Comparison of ENCODE assay signal across 8 cellular contexts in the genomic region with DNA sequence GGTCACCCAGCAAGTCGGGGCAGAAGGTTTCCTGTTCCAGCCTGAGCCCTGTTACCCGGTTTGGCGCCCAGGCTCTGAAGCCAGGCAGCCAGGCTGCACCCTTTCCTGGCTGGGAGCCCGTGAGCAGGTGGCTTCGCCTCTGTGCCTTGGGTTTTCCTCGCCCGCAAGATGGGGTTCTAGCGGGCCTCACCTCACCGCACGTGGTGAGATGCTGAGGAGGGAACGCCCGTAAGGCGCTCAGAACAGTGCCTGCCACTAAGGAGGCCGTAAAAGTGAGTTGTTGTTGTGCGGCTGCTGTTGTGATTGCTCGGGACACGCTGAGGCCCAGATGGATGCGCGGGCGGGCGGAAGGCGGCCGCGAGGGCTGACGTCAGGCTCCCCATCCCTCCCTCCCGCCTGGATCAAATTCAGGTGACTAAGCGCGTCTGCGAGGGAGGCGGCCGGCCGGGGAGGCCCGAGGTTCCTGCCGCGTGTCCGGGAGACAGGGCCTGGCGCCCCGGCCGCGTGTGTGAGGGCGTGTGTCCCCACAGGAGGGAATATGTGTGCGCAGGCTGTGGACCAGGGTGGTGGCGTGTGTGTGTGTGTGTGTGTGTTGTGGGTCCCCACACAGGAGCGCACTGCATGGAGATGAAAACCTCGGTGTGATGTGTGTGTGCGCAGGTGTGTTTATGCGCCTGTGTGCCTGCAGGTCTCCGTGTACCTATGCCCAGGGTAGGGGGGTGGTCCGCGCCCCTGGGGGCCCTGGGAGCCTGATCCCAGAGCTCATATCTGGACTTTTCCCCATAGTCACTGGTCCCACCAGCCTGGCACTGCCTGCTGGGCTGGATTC. TPM values are rescaled to one million over a fixed set of nuclear protein-coding genes. Genes with fewer than 3 reads are reported as not detected.
DNase-seq lines count a peak whose midpoint lies in the region; ATAC-seq and TF ChIP-seq lines count a peak whose summit lies in the region.

No MANE protein-coding gene starts in this region.

- intact Hi-C loops in left ventricle myocardium inferior (cut with micrococcal nuclease), result no loop called here

- TF ChIP-seq CTCF in WERI-Rb-1 (IDR thresholded peaks at IDR 0.05; ENCODE audit: low read depth, low read length) (no peak), left ventricle myocardium inferior (IDR thresholded peaks at IDR 0.05; ENCODE audit: borderline replicate concordance) (no peak), GM10266 (IDR thresholded peaks at IDR 0.05; ENCODE audit: control insufficient read depth, insufficient read depth, low read depth, missing control alignments) (no peak)

- H3K4me1 ChIP-seq in left ventricle myocardium inferior (peaks cover 82% of the 10 kb centered on the region), skeletal muscle satellite cell (ENCODE audit: control insufficient read depth, insufficient read depth, low read length) (peaks cover 74% of the 10 kb centered on the region)

- H3K9me3 ChIP-seq in WERI-Rb-1 (ENCODE audit: severe bottlenecking), result no peaks in the 10 kb centered on the region
- no peaks in the 10 kb centered on the region for H3K9me3 ChIP-seq in left ventricle myocardium inferior (replicated peaks)
- H3K9me3 ChIP-seq in skeletal muscle satellite cell (replicated peaks; ENCODE audit: low read length), result no peaks in the 10 kb centered on the region

- H3K36me3 ChIP-seq in WERI-Rb-1 (peaks cover 26% of the 10 kb centered on the region), left ventricle myocardium inferior (peaks cover 18% of the 10 kb centered on the region), skeletal muscle satellite cell (ENCODE audit: insufficient read depth, low read length) (peaks cover 18% of the 10 kb centered on the region)

- DNase-seq in NCI-H748 (lab: John Stamatoyannopoulos, UW; ENCODE audit: unreplicated experiment), result peak; percentile 51
- DNase-seq in NCI-H748 treated with DMSO at 0.1 percent for 48 hours (lab: John Stamatoyannopoulos, UW), result no peak
- DNase-seq in WERI-Rb-1, result peak; percentile 75
- peak; percentile 78 for DNase-seq in left ventricle myocardium inferior
- DNase-seq in GM10266 (ENCODE audit: extremely low spot score), result no peak
- no peak for DNase-seq in stimulated activated naive CD8-positive, alpha-beta T cell treated with anti-CD3 and anti-CD28 coated beads, Interleukin-15, Interleukin-2, amounts not matched to agents 100 U/mL and 50 U/mL, for 24 hours

- no peaks in the 10 kb centered on the region for H3K27me3 ChIP-seq in WERI-Rb-1 (ENCODE audit: insufficient read depth, low read depth, severe bottlenecking)
- H3K27me3 ChIP-seq in left ventricle myocardium inferior (ENCODE audit: low read depth), result no peaks in the 10 kb centered on the region
- no peaks in the 10 kb centered on the region for H3K27me3 ChIP-seq in skeletal muscle satellite cell (ENCODE audit: control insufficient read depth, insufficient read depth, low read length)

- peak overlapping the region; percentile 78 for H3K9ac ChIP-seq in skeletal muscle satellite cell (ENCODE audit: low read depth, low read length)

- H3K4me3 ChIP-seq in WERI-Rb-1 (ENCODE audit: low read depth, low read length), result no peak overlapping the region
- H3K4me3 ChIP-seq in left ventricle myocardium inferior, result peak overlapping the region; percentile 29
- no peak overlapping the region for H3K4me3 ChIP-seq in skeletal muscle satellite cell (ENCODE audit: low read length)

- ATAC-seq in GM19455 (IDR thresholded peaks at IDR 0.05; ENCODE audit: unreplicated experiment), result no peak
- no peak for ATAC-seq in stimulated activated naive CD8-positive, alpha-beta T cell treated with anti-CD3 and anti-CD28 coated beads, Interleukin-15, Interleukin-2, amounts not matched to agents 100 U/mL and 50 U/mL, for 24 hours

- H3K27ac ChIP-seq in WERI-Rb-1, result peak overlapping the region; percentile 84
- peak overlapping the region; percentile 82 for H3K27ac ChIP-seq in left ventricle myocardium inferior (replicated peaks)

- peak overlapping the region; percentile 74 for H3K4me2 ChIP-seq in skeletal muscle satellite cell (ENCODE audit: low read length)

RNA-seq across cellular contexts. Expression of gene CAMKK1, which starts 4.3 kb away (rescaled TPM):
- total RNA-seq in left ventricle myocardium inferior, result 5.5 TPM
- total RNA-seq in skeletal muscle satellite cell (2012; rRNA removed), result 9.4 and 12.7 TPM in 2 replicates

RNA-seq across cellular contexts. Expression of gene P2RX1, which starts 27.7 kb away (rescaled TPM):
- total RNA-seq in left ventricle myocardium inferior, result 0.55 TPM
- total RNA-seq in skeletal muscle satellite cell (2012; rRNA removed), result under 0.01 and 0.22 TPM in 2 replicates

RNA-seq across cellular contexts. Expression of gene NCBP3, which starts 42.5 kb away (rescaled TPM):
- 18.2 TPM for total RNA-seq in left ventricle myocardium inferior
- total RNA-seq in skeletal muscle satellite cell (2012; rRNA removed), result 10.0 and 11.4 TPM in 2 replicates

Comparison
In these comparisons a context has a peak if more than half of its experiments do, and no peak if none do; other contexts are left out.
1. DNase-seq: peak in NCI-H748 (single experiment), WERI-Rb-1 (single experiment) and left ventricle myocardium inferior (single experiment); none in NCI-H748 treated with DMSO at 0.1 percent for 48 hours (single experiment), GM10266 (single experiment) and stimulated activated naive CD8-positive, alpha-beta T cell treated with anti-CD3 and anti-CD28 coated beads, Interleukin-15, Interleukin-2, amounts not matched to agents 100 U/mL and 50 U/mL, for 24 hours (single experiment).